Comparison of ENCODE assay signal across 33 cellular contexts in the genomic region with DNA sequence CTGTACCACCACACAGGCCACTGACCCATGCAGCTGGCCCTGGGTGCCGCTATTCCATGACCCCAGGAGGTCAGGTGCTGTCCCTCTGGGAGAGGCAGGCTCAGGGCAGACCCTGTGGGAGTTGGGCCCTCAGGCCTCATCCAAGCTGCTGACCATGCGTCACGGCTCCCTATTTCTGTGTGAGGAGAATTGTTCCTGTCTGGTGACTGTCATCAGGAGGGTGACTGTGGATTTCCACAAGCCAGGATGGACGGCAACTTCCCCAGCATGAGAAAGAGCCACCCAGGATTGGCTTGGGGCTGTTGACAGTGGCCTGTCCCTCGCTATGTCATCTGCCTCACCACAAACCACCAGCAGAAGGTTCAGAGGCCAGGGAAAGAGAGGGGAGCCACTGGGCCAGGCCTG. TPM values are rescaled to one million over a fixed set of nuclear protein-coding genes. Genes with fewer than 3 reads are reported as not detected.
A peak's percentile ranks its signal among the peaks of the same experiment; 100 is the strongest.
DNase-seq lines count a peak whose midpoint lies in the region; ATAC-seq and TF ChIP-seq lines count a peak whose summit lies in the region.
"Had no signal": no experiment of that assay in that cellular context is flagged by ENCODE, and none has a peak within 500 bp of the region (broad histone marks: within the 10 kb centered on the region; RNA-seq: fewer than 3 reads in every experiment).

No MANE protein-coding gene starts in this region.

- WGBS in trophoblast cell (ENCODE audit: extremely low coverage, insufficient coverage, insufficient read length): no CpG with 5 or more reads among the region's 5 CpGs

- no peaks in the 10 kb centered on the region for H3K36me3 Mint-ChIP-seq in nephron progenitor cell (ENCODE audit: low read depth)
- H3K36me3 Mint-ChIP-seq: activated naive CD8-positive, alpha-beta T cell; neural progenitor cell had no signal

- peaks cover 14% of the 10 kb centered on the region for H3K27me3 Mint-ChIP-seq in nephron progenitor cell (ENCODE audit: low read depth, poor library complexity)
- H3K27me3 Mint-ChIP-seq: activated B cell treated with CpG ODN at 0.5 μM for 24 hours; activated CD4-positive, alpha-beta T cell treated with anti-CD3 and anti-CD28 coated beads, Interleukin-2, amount 10 ng/mL, durations not matched to agents 7 days and 5 days; activated naive CD8-positive, alpha-beta T cell had no signal

- no peak overlapping the region for H2AFZ ChIP-seq in trophoblast cell (ENCODE audit: insufficient read depth, low read length, poor library complexity)
- H2AFZ ChIP-seq: GM23338, neural progenitor cell had no signal

- H3K9me3 ChIP-seq in trophoblast cell (ENCODE audit: insufficient read depth, low read depth, low read length): peaks cover 6% of the 10 kb centered on the region
- H3K9me3 ChIP-seq: BE2C, gastroesophageal sphincter, tibial artery had no signal

- no peak overlapping the region for H3K27ac Mint-ChIP-seq in nephron progenitor cell
- H3K27ac Mint-ChIP-seq: activated CD4-positive, alpha-beta T cell treated with anti-CD3 and anti-CD28 coated beads, Interleukin-2, amount 10 ng/mL, durations not matched to agents 7 days and 5 days; activated naive CD8-positive, alpha-beta T cell; GM23338; neural progenitor cell had no signal

- no peaks in the 10 kb centered on the region for H3K36me3 ChIP-seq in trophoblast cell (ENCODE audit: control insufficient read depth in 1 of 2, insufficient read depth in 2 of 2, low read length in 2 of 2)
- H3K36me3 ChIP-seq: BE2C, gastroesophageal sphincter, neural progenitor cell, tibial artery had no signal

- no peak overlapping the region for H2BK12ac ChIP-seq in trophoblast cell (ENCODE audit: low read length)

- TF ChIP-seq CTCF in NB4 (IDR thresholded peaks at IDR 0.05; ENCODE audit: low read depth, low read length) (no peak), nephron progenitor cell (IDR thresholded peaks at IDR 0.05) (no peak)

- no peak overlapping the region for H3K4me3 ChIP-seq in NB4 (ENCODE audit: low read depth, low read length)
- no peak overlapping the region for H3K4me3 ChIP-seq in trophoblast cell (ENCODE audit: low read depth, low read length)
- H3K4me3 ChIP-seq: gastroesophageal sphincter, GM23338, neural progenitor cell, tibial artery had no signal

- no peak overlapping the region for H3K18ac ChIP-seq in trophoblast cell (ENCODE audit: low read length)

- H2AK5ac ChIP-seq in trophoblast cell (ENCODE audit: low read length): no peak overlapping the region

- H3K9ac ChIP-seq in trophoblast cell (ENCODE audit: low read length): no peak overlapping the region
- H3K9ac ChIP-seq: neural progenitor cell had no signal

- H3K4me1 Mint-ChIP-seq in nephron progenitor cell: peaks cover 7% of the 10 kb centered on the region
- H3K4me1 Mint-ChIP-seq: GM23338 had no signal

- H3K4ac ChIP-seq in trophoblast cell (ENCODE audit: low read depth, low read length): no peak overlapping the region

- no peaks in the 10 kb centered on the region for H3K27me3 ChIP-seq in trophoblast cell (ENCODE audit: insufficient read depth, low read length)
- H3K27me3 ChIP-seq: BE2C, gastroesophageal sphincter, neural progenitor cell, tibial artery had no signal

- H3K4me2 ChIP-seq in trophoblast cell (ENCODE audit: low read length): no peak overlapping the region
- H3K4me2 ChIP-seq: GM23338, neural progenitor cell had no signal

- H3K4me1 ChIP-seq in trophoblast cell (ENCODE audit: control insufficient read depth in 1 of 2, insufficient read depth in 2 of 2, low read length in 2 of 2): no peaks in the 10 kb centered on the region
- H3K4me1 ChIP-seq: BE2C, gastroesophageal sphincter, neural progenitor cell, tibial artery had no signal

- no peaks in the 10 kb centered on the region for H3K9me3 Mint-ChIP-seq in nephron progenitor cell
- H3K9me3 Mint-ChIP-seq: activated CD4-positive, alpha-beta T cell treated with anti-CD3 and anti-CD28 coated beads, Interleukin-2, amount 10 ng/mL, durations not matched to agents 7 days and 5 days; GM23338; neural progenitor cell had no signal

- H4K91ac ChIP-seq in trophoblast cell (ENCODE audit: low read depth, low read length): no peak overlapping the region

- no peak overlapping the region for H4K12ac ChIP-seq in trophoblast cell (ENCODE audit: low read depth, low read length)

- DNase-seq in CD1c-positive myeloid dendritic cell (ENCODE audit: extremely low spot score): peak; percentile 88
- peak; percentile 65 for DNase-seq in NB4 (ENCODE audit: low read depth)
- DNase-seq in trophoblast cell: peak; percentile 29 to 43
- DNase-seq in nephron progenitor cell: no peak
- DNase-seq in ACHN: no peak
- DNase-seq: activated B cell treated with CpG ODN at 0.5 μM for 24 hours; activated CD4-positive, alpha-beta T cell treated with anti-CD3 and anti-CD28 coated beads, Interleukin-2, amount 10 ng/mL, durations not matched to agents 7 days and 5 days; activated effector memory CD4-positive, alpha-beta T cell treated with Interleukin-2 at 50 U/mL for 16 hours; activated T-cell treated with anti-CD3 and anti-CD28 coated beads, Interleukin-2, amount 50 U/mL, for 1 hour; BE2C; effector CD4-positive, alpha-beta T cell; KBM-7; mammary epithelial cell; NCI-H1436 treated with DMSO at 0.1 percent for 48 hours; NCI-H226; NCI-H69; SIG-M5; stimulated activated CD4-positive, alpha-beta T cell treated with anti-CD3 and anti-CD28 coated beads, Interleukin-4, amount 100 ng/mL, for 1 hour; T1000; tibial artery had no signal

- no peak overlapping the region for H3K27ac ChIP-seq in trophoblast cell (ENCODE audit: low read depth, low read length)
- H3K27ac ChIP-seq: gastroesophageal sphincter, neural progenitor cell, tibial artery had no signal

- no peak for TF ChIP-seq POLR2A in NB4 (IDR thresholded peaks at IDR 0.05; ENCODE audit: extremely low read depth, insufficient read length)

- H2BK5ac ChIP-seq in trophoblast cell (ENCODE audit: low read depth, low read length, poor library complexity): no peak overlapping the region

- H3K79me2 ChIP-seq in trophoblast cell (ENCODE audit: control insufficient read depth, insufficient read depth, low read length, poor library complexity): no peaks in the 10 kb centered on the region

- H3K79me1 ChIP-seq in trophoblast cell (ENCODE audit: low read length): no peaks in the 10 kb centered on the region

- in situ Hi-C loops in ACHN (cut with HindIII; ENCODE audit: low pct_ligation_motif_present, low pct_unique_long_range_greater_than_20kb, low sequenced_read_pairs): no loop called here

- no peak overlapping the region for H2BK120ac ChIP-seq in trophoblast cell (ENCODE audit: insufficient read depth, low read length, poor library complexity)

- peak; percentile 29 for ATAC-seq in esophagus mucosa
- no peak for ATAC-seq in HG02970 (IDR thresholded peaks at IDR 0.05; ENCODE audit: low FRiP score, unreplicated experiment)
- no peak for ATAC-seq in GM21360 (IDR thresholded peaks at IDR 0.05; ENCODE audit: unreplicated experiment)
- ATAC-seq: gastroesophageal sphincter, GM23338, right cardiac atrium had no signal

- no peak overlapping the region for H3K4me3 Mint-ChIP-seq in nephron progenitor cell
- H3K4me3 Mint-ChIP-seq: activated B cell treated with CpG ODN at 0.5 μM for 24 hours; activated CD4-positive, alpha-beta T cell treated with anti-CD3 and anti-CD28 coated beads, Interleukin-2, amount 10 ng/mL, durations not matched to agents 7 days and 5 days; activated naive CD8-positive, alpha-beta T cell; GM23338; neural progenitor cell had no signal

- H4K8ac ChIP-seq in trophoblast cell (ENCODE audit: low read depth, low read length): no peak overlapping the region

- no peak overlapping the region for H3K14ac ChIP-seq in trophoblast cell (ENCODE audit: low read length)

- H3K23ac ChIP-seq in trophoblast cell (ENCODE audit: low read length): no peak overlapping the region

RNA-seq across cellular contexts. Expression of a gene that starts 41.4 kb away (rescaled TPM):
- not detected for total RNA-seq in esophagus mucosa
- polyA plus RNA-seq in trophoblast cell (2013): 0.08 TPM in 1 of 2 replicates, not detected in the other
- total RNA-seq: activated CD4-positive, alpha-beta T cell treated with anti-CD3 and anti-CD28 coated beads, Interleukin-2, amount 10 ng/mL, durations not matched to agents 7 days and 5 days; activated CD8-positive, alpha-beta memory T cell treated with anti-CD3 and anti-CD28 coated beads for 36 hours; bronchial epithelial cell; G401; gastroesophageal sphincter; kidney epithelial cell; mammary epithelial cell; MCF 10A; right cardiac atrium had no signal
- polyA plus RNA-seq: mammary epithelial cell had no signal

RNA-seq across cellular contexts. Expression of a gene that starts 46.5 kb away (rescaled TPM):
- total RNA-seq in esophagus mucosa: not detected
- 0.08 TPM in 1 of 2 replicates, not detected in the other for polyA plus RNA-seq in trophoblast cell (2013)
- total RNA-seq: activated B cell treated with CpG ODN at 0.5 μM for 24 hours; activated CD4-positive, alpha-beta T cell treated with anti-CD3 and anti-CD28 coated beads, Interleukin-2, amount 10 ng/mL, durations not matched to agents 7 days and 5 days; activated CD8-positive, alpha-beta memory T cell treated with anti-CD3 and anti-CD28 coated beads for 36 hours; bronchial epithelial cell; G401; gastroesophageal sphincter; kidney epithelial cell; mammary epithelial cell; MCF 10A had no signal
- polyA plus RNA-seq: mammary epithelial cell had no signal

Comparison
In these comparisons a context has a peak if more than half of its experiments do, and no peak if none do; other contexts are left out.
1. DNase-seq: peak in CD1c-positive myeloid dendritic cell (single experiment), NB4 (single experiment) and trophoblast cell (2 of 2); none in nephron progenitor cell (single experiment) and ACHN (single experiment).